In genomic region chr6:84263557-84263956, GRCh38 we compare ENCODE assay signal across 1 cellular context.
A peak's percentile ranks its signal among the peaks of the same experiment; 100 is the strongest.
TF ChIP-seq lines count a peak whose summit lies in the region.

No MANE protein-coding gene starts in this region.

TF ChIP-seq in HepG2, 621 proteins besides CTCF, POLR2A, EP300 and RAD21 (continued from another document):
- TF ChIP-seq KIAA2018 (CRISPR knock-in tag; IDR thresholded peaks at IDR 0.05; ENCODE audit: borderline replicate concordance): no peak
- no peak for TF ChIP-seq KLF16 (CRISPR knock-in tag; IDR thresholded peaks at IDR 0.05)
- no peak for TF ChIP-seq ZNF383 (CRISPR knock-in tag; IDR thresholded peaks at IDR 0.05; ENCODE audit: borderline replicate concordance)
- TF ChIP-seq ZBTB20 (CRISPR knock-in tag; IDR thresholded peaks at IDR 0.05; ENCODE audit: borderline replicate concordance, low read depth): no peak
- TF ChIP-seq NFE2L1 (CRISPR knock-in tag; IDR thresholded peaks at IDR 0.05; ENCODE audit: borderline replicate concordance): no peak
- no peak for TF ChIP-seq ZNF670 (CRISPR knock-in tag; IDR thresholded peaks at IDR 0.05; ENCODE audit: borderline replicate concordance)
- peak; percentile 53 for TF ChIP-seq SALL1 (CRISPR knock-in tag; IDR thresholded peaks at IDR 0.05)
- no peak for TF ChIP-seq HDAC2 (CRISPR knock-in tag; IDR thresholded peaks at IDR 0.05)
- TF ChIP-seq GPN1 (CRISPR knock-in tag; IDR thresholded peaks at IDR 0.05; ENCODE audit: borderline replicate concordance): no peak
- TF ChIP-seq, protein P1, sequence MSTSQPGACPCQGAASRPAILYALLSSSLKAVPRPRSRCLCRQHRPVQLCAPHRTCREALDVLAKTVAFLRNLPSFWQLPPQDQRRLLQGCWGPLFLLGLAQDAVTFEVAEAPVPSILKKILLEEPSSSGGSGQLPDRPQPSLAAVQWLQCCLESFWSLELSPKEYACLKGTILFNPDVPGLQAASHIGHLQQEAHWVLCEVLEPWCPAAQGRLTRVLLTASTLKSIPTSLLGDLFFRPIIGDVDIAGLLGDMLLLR (CRISPR knock-in tag; IDR thresholded peaks at IDR 0.05): no peak
- TF ChIP-seq, protein P2, sequence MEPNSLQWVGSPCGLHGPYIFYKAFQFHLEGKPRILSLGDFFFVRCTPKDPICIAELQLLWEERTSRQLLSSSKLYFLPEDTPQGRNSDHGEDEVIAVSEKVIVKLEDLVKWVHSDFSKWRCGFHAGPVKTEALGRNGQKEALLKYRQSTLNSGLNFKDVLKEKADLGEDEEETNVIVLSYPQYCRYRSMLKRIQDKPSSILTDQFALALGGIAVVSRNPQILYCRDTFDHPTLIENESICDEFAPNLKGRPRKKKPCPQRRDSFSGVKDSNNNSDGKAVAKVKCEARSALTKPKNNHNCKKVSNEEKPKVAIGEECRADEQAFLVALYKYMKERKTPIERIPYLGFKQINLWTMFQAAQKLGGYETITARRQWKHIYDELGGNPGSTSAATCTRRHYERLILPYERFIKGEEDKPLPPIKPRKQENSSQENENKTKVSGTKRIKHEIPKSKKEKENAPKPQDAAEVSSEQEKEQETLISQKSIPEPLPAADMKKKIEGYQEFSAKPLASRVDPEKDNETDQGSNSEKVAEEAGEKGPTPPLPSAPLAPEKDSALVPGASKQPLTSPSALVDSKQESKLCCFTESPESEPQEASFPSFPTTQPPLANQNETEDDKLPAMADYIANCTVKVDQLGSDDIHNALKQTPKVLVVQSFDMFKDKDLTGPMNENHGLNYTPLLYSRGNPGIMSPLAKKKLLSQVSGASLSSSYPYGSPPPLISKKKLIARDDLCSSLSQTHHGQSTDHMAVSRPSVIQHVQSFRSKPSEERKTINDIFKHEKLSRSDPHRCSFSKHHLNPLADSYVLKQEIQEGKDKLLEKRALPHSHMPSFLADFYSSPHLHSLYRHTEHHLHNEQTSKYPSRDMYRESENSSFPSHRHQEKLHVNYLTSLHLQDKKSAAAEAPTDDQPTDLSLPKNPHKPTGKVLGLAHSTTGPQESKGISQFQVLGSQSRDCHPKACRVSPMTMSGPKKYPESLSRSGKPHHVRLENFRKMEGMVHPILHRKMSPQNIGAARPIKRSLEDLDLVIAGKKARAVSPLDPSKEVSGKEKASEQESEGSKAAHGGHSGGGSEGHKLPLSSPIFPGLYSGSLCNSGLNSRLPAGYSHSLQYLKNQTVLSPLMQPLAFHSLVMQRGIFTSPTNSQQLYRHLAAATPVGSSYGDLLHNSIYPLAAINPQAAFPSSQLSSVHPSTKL (CRISPR knock-in tag; IDR thresholded peaks at IDR 0.05): peak; percentile 18; the same call in 1 of the 2 replicates
- TF ChIP-seq ZNF121 (CRISPR knock-in tag; IDR thresholded peaks at IDR 0.05): no peak
- no peak for TF ChIP-seq CHD2 (IDR thresholded peaks at IDR 0.05; ENCODE audit: low read depth, low read length)
- no peak for TF ChIP-seq HOXA9 (CRISPR knock-in tag; IDR thresholded peaks at IDR 0.05; ENCODE audit: borderline replicate concordance)
- TF ChIP-seq MEF2D (CRISPR knock-in tag; IDR thresholded peaks at IDR 0.05): no peak
- no peak for TF ChIP-seq KDM6A (CRISPR knock-in tag; IDR thresholded peaks at IDR 0.05; ENCODE audit: low read depth)
- TF ChIP-seq ZMYM4 (CRISPR knock-in tag; IDR thresholded peaks at IDR 0.05): peak; percentile 68; the same call in 1 of the 2 replicates
- no peak for TF ChIP-seq ZNF766 (CRISPR knock-in tag; IDR thresholded peaks at IDR 0.05; ENCODE audit: borderline replicate concordance)
- TF ChIP-seq MED8 (CRISPR knock-in tag; IDR thresholded peaks at IDR 0.05; ENCODE audit: insufficient replicate concordance): no peak
- no peak for TF ChIP-seq AGO1 (IDR thresholded peaks at IDR 0.05; ENCODE audit: low read depth, low read length, poor library complexity, severe bottlenecking)
- no peak for TF ChIP-seq PHF20 (CRISPR knock-in tag; IDR thresholded peaks at IDR 0.05)
- TF ChIP-seq, protein P3, sequence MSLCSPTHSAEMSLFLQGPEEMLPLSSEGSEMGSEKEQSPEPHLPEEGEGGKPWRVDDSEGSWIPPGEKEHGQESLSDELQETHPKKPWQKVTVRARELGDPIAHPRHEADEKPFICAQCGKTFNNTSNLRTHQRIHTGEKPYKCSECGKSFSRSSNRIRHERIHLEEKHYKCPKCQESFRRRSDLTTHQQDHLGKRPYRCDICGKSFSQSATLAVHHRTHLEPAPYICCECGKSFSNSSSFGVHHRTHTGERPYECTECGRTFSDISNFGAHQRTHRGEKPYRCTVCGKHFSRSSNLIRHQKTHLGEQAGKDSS (CRISPR knock-in tag; IDR thresholded peaks at IDR 0.05; ENCODE audit: borderline replicate concordance, low read depth): no peak
- no peak for TF ChIP-seq TRIM24 (CRISPR knock-in tag; IDR thresholded peaks at IDR 0.05)
- no peak for TF ChIP-seq MIER2 (CRISPR knock-in tag; IDR thresholded peaks at IDR 0.05)
- TF ChIP-seq TEAD3 (CRISPR knock-in tag; optimal IDR thresholded peaks at IDR 0.05; ENCODE audit: borderline replicate concordance): peak; percentile 87
- TF ChIP-seq, protein P4, sequence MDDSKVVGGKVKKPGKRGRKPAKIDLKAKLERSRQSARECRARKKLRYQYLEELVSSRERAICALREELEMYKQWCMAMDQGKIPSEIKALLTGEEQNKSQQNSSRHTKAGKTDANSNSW (CRISPR knock-in tag; IDR thresholded peaks at IDR 0.05; ENCODE audit: borderline replicate concordance): no peak
- TF ChIP-seq ZNF205 (CRISPR knock-in tag; IDR thresholded peaks at IDR 0.05): no peak
- no peak for TF ChIP-seq NFIC (IDR thresholded peaks at IDR 0.05; ENCODE audit: low read length)
- no peak for TF ChIP-seq GFI1 (CRISPR knock-in tag; IDR thresholded peaks at IDR 0.05; ENCODE audit: borderline replicate concordance)
